Comparison of ENCODE assay signal across 22 cellular contexts in genomic region chr4:36363024-36363423, GRCh38.
DNase-seq lines count a peak whose midpoint lies in the region; ATAC-seq, FAIRE-seq and TF ChIP-seq lines count a peak whose summit lies in the region.
"Had no signal": no experiment of that assay in that cellular context is flagged by ENCODE, and none has a peak within 500 bp of the region (broad histone marks: within the 10 kb centered on the region; RNA-seq: fewer than 3 reads in every experiment).

No MANE protein-coding gene starts in this region.

- no peaks in the 10 kb centered on the region for H3K36me3 ChIP-seq in bronchial epithelial cell (ENCODE audit: control insufficient read depth, insufficient read depth, low read length)

- FAIRE-seq in RCC 7860 (lab: Jason Lieb, UNC) (no peak), bronchial epithelial cell (lab: Jason Lieb, UNC) (no peak)
- FAIRE-seq: HTR-8/SVneo, K562 had no signal

- ATAC-seq in GM21423 (IDR thresholded peaks at IDR 0.05; ENCODE audit: unreplicated experiment) = no peak
- ATAC-seq in HG02884 (IDR thresholded peaks at IDR 0.05; ENCODE audit: unreplicated experiment) = no peak
- ATAC-seq: K562 had no signal

- in situ Hi-C loops in Caki2 (cut with HindIII; ENCODE audit: low pct_unique_long_range_greater_than_20kb, low sequenced_read_pairs) = no loop called here

- H3K4me3 ChIP-seq in bronchial epithelial cell (ENCODE audit: low read depth, low read length) = no peak overlapping the region
- H3K4me3 ChIP-seq: K562, PC-9 had no signal

- peak; percentile 64 for DNase-seq in Caki2 (ENCODE audit: low read depth)
- DNase-seq in RCC 7860 (ENCODE audit: low spot score) = peak; percentile 15
- DNase-seq in bronchial epithelial cell (ENCODE audit: low read depth) = peak; percentile 65
- DNase-seq in kidney glomerular epithelial cell (lab: John Stamatoyannopoulos, UW) = peak; percentile 79
- no peak for DNase-seq in EL
- DNase-seq in LoVo (ENCODE audit: low spot score) = no peak
- DNase-seq: AML-193, Caco-2, DMS79 treated with DMSO at 0.1 percent for 48 hours, GF-D8, HFFc6, NCI-H1092, NCI-H1694, NCI-H446 treated with DMSO at 0.1 percent for 48 hours, NCI-H748 treated with DMSO at 0.1 percent for 48 hours, PC-9, Right ventricle myocardium superior, SK-N-SH had no signal

- no peak for TF ChIP-seq CTCF in bronchial epithelial cell (IDR thresholded peaks at IDR 0.05; ENCODE audit: insufficient read depth, low read length, severe bottlenecking)

- no peaks in the 10 kb centered on the region for H3K27me3 ChIP-seq in bronchial epithelial cell (ENCODE audit: control insufficient read depth, insufficient read depth, low read length)

Comparison
In these comparisons a context has a peak if more than half of its experiments do, and no peak if none do; other contexts are left out.
1. DNase-seq: peak in Caki2 (single experiment), RCC 7860 (single experiment), bronchial epithelial cell (single experiment) and kidney glomerular epithelial cell (single experiment); none in EL (single experiment) and LoVo (single experiment).